In genomic region chr11:64304032-64304315, GRCh38 we compare ENCODE assay signal across 9 cellular contexts. TPM values are rescaled to one million over a fixed set of nuclear protein-coding genes. Genes with fewer than 3 reads are reported as not detected.
DNase-seq lines count a peak whose midpoint lies in the region; ATAC-seq, FAIRE-seq and TF ChIP-seq lines count a peak whose summit lies in the region.
"Had no signal": no experiment of that assay in that cellular context is flagged by ENCODE, and none has a peak within 500 bp of the region (broad histone marks: within the 10 kb centered on the region; RNA-seq: fewer than 3 reads in every experiment).

No MANE protein-coding gene starts in this region.

- H2AFZ ChIP-seq in H1 (ENCODE audit: low read length) = no peak overlapping the region
- H2AFZ ChIP-seq in neural progenitor cell (replicated peaks) = no peak overlapping the region

- H4K91ac ChIP-seq in H1 (replicated peaks; ENCODE audit: insufficient read length, low read length) = no peak overlapping the region

- no peak overlapping the region for H4K8ac ChIP-seq in H1 (ENCODE audit: extremely low read depth, insufficient read depth, low read length)

- H3K23ac ChIP-seq in H1 (ENCODE audit: insufficient read length) = no peak overlapping the region

- H3K79me2 ChIP-seq in H1 (ENCODE audit: control insufficient read depth in 1 of 2, insufficient read depth in 2 of 2, low read length in 2 of 2) (peaks cover 0 to 17% of the 10 kb centered on the region in 2 experiments; a peak in 2 of 4 replicates), neural progenitor cell (ENCODE audit: low read depth) (peaks cover 18% of the 10 kb centered on the region)

- H3K18ac ChIP-seq in H1 (ENCODE audit: extremely low read depth, low read length) = peak overlapping the region; percentile 85

- no peak overlapping the region for H2BK15ac ChIP-seq in H1 (ENCODE audit: low read length)

- WGBS in H1 (ENCODE audit: extremely low coverage in 1 of 2, insufficient coverage in 1 of 2, insufficient read length in 1 of 2, insufficient replicate concordance in 2 of 2, low coverage in 1 of 2, low lambda C conversion rate in 2 of 2, missing lambda C conversion rate in 1 of 2), 2 experiments = 41% methylated on average over 5 of the region's 5 CpGs; no CpG with 5 or more reads in 1 of the 2 experiments

- FAIRE-seq in H1 (lab: Jason Lieb, UNC) = no peak

- peaks cover 3% of the 10 kb centered on the region for H3K27me3 ChIP-seq in CD4-positive, CD25-positive, alpha-beta regulatory T cell (ENCODE audit: control insufficient read depth, insufficient read depth, low read length)
- H3K27me3 ChIP-seq in NT2/D1 (ENCODE audit: insufficient read depth, insufficient read length) (peaks cover 27% of the 10 kb centered on the region), H1 (replicated peaks in 1 of 4; ENCODE audit: control insufficient read depth in 3 of 4, extremely low read depth in 1 of 4, insufficient read depth in 3 of 4, low read length in 3 of 4) (peaks cover 18 to 35% (median 23%) of the 10 kb centered on the region in 4 experiments), neural progenitor cell (peaks cover 53% of the 10 kb centered on the region)

- H3K27ac Mint-ChIP-seq in CD4-positive, CD25-positive, alpha-beta regulatory T cell = peak overlapping the region in 2 of 3 donors; percentile 95 to 98
- H3K27ac Mint-ChIP-seq in neural progenitor cell = no peak overlapping the region

- H3K4ac ChIP-seq in H1 (replicated peaks; ENCODE audit: insufficient read length, low read depth, low read length) = no peak overlapping the region

- H3K4me2 ChIP-seq in H1 (ENCODE audit: insufficient read depth in 1 of 2, low read depth in 2 of 2, low read length in 2 of 2) = peak overlapping the region; percentile 38 to 74
- no peak overlapping the region for H3K4me2 ChIP-seq in neural progenitor cell

- no peak overlapping the region for H2AK5ac ChIP-seq in H1 (ENCODE audit: low read depth, low read length)

- H3K9me3 Mint-ChIP-seq in CD4-positive, CD25-positive, alpha-beta regulatory T cell = no peaks in the 10 kb centered on the region
- H3K9me3 Mint-ChIP-seq in neural progenitor cell = no peaks in the 10 kb centered on the region

- peak overlapping the region; percentile 94 for H3K27ac ChIP-seq in CD4-positive, CD25-positive, alpha-beta regulatory T cell (ENCODE audit: insufficient read depth, low read length, poor library complexity, severe bottlenecking)
- H3K27ac ChIP-seq in H1 (ENCODE audit: low read depth, low read length) (no peak overlapping the region), neural progenitor cell (no peak overlapping the region)

- peaks cover 32% of the 10 kb centered on the region for H3K27me3 Mint-ChIP-seq in CD4-positive, CD25-positive, alpha-beta regulatory T cell
- peaks cover 36% of the 10 kb centered on the region for H3K27me3 Mint-ChIP-seq in neural progenitor cell (ENCODE audit: insufficient read depth, low read depth)

- H3K4me1 ChIP-seq in CD4-positive, CD25-positive, alpha-beta regulatory T cell (ENCODE audit: control insufficient read depth, insufficient read depth, low read length, poor library complexity, severe bottlenecking) = peaks cover 49% of the 10 kb centered on the region
- H3K4me1 ChIP-seq in NT2/D1 (ENCODE audit: insufficient read depth, insufficient read length) (peaks cover 27% of the 10 kb centered on the region), H1 (replicated peaks in 1 of 4; ENCODE audit: control insufficient read depth in 3 of 4, insufficient read depth in 4 of 4, low read length in 3 of 4) (peaks cover 3 to 22% (median 19%) of the 10 kb centered on the region in 4 experiments; a peak in 6 of 7 replicates), neural progenitor cell (peaks cover 20% of the 10 kb centered on the region)

- no peak overlapping the region for H2BK20ac ChIP-seq in H1 (ENCODE audit: low read length)

- no peak for ATAC-seq in CD4-positive, CD25-positive, alpha-beta regulatory T cell (ENCODE audit: low read depth in 2 of 2)
- no peak for ATAC-seq in GM19455 (IDR thresholded peaks at IDR 0.05; ENCODE audit: unreplicated experiment)
- no peak for ATAC-seq in GM21367 (IDR thresholded peaks at IDR 0.05; ENCODE audit: unreplicated experiment)

- H3K4me3 Mint-ChIP-seq in CD4-positive, CD25-positive, alpha-beta regulatory T cell = peak overlapping the region in 3 of 4 donors; percentile 94 to 98 (median 96)
- peak overlapping the region; percentile 91 for H3K4me3 Mint-ChIP-seq in neural progenitor cell

- peak overlapping the region; percentile 76 for H3K4me3 ChIP-seq in CD4-positive, CD25-positive, alpha-beta regulatory T cell (ENCODE audit: low read depth, low read length)
- H3K4me3 ChIP-seq in NT2/D1 (ENCODE audit: insufficient read length, low read depth) (peak overlapping the region; percentile 75), H1 (ENCODE audit: extremely low read depth in 1 of 4, insufficient read depth in 2 of 4, low read depth in 3 of 4, low read length in 4 of 4) (peak overlapping the region in 3 of 4 experiments; percentile 57 to 71 (median 59); a peak in 6 of 8 replicates), neural progenitor cell (no peak overlapping the region)

- no peak overlapping the region; the same call in 1 of the 2 replicates for H2BK5ac ChIP-seq in H1 (ENCODE audit: low read depth, low read length)

- no peak for TF ChIP-seq CTCF in H1 (IDR thresholded peaks at IDR 0.05; ENCODE audit: control extremely low read depth in 1 of 3, insufficient read depth in 1 of 3, low read depth in 1 of 3, low read length in 3 of 3)
- TF ChIP-seq CTCF in neural progenitor cell (IDR thresholded peaks at IDR 0.05) = no peak

- H3K36me3 Mint-ChIP-seq in CD4-positive, CD25-positive, alpha-beta regulatory T cell = no peaks in the 10 kb centered on the region
- no peaks in the 10 kb centered on the region for H3K36me3 Mint-ChIP-seq in neural progenitor cell

- H3F3A ChIP-seq in neural progenitor cell (ENCODE audit: low read depth) = peaks cover 35% of the 10 kb centered on the region

- H3K36me3 ChIP-seq in CD4-positive, CD25-positive, alpha-beta regulatory T cell (ENCODE audit: control insufficient read depth, insufficient read depth, low read length) = no peaks in the 10 kb centered on the region
- H3K36me3 ChIP-seq in NT2/D1 (ENCODE audit: insufficient read depth, insufficient read length, low read length) (peaks cover 10% of the 10 kb centered on the region), H1 (ENCODE audit: control insufficient read depth in 2 of 4, insufficient read depth in 4 of 4, low read length in 3 of 4) (no peaks in the 10 kb centered on the region; a peak in 1 of 8 replicates), neural progenitor cell (no peaks in the 10 kb centered on the region)

- H2BK12ac ChIP-seq in H1 (ENCODE audit: low read depth, low read length) = 0 out of 2 replicates have a peak overlapping the region, but pooled peaks have one; percentile 1

- H3K4me1 Mint-ChIP-seq in CD4-positive, CD25-positive, alpha-beta regulatory T cell = peaks cover 6 to 48% (median 22%) of the 10 kb centered on the region in 4 donors
- peaks cover 26% of the 10 kb centered on the region for H3K4me1 Mint-ChIP-seq in neural progenitor cell

- no peak for DNase-seq in CD4-positive, CD25-positive, alpha-beta regulatory T cell
- DNase-seq in NT2/D1 (ENCODE audit: low read depth, low spot score) (no peak), H1 (ENCODE audit: low read depth in 1 of 2, low spot score in 2 of 2) (no peak), neural progenitor cell (ENCODE audit: low spot score) (no peak), RPMI8226 (no peak)
- no peak for DNase-seq in effector CD8-positive, alpha-beta T cell (lab: John Stamatoyannopoulos, UW)

- TF ChIP-seq EP300 in H1 (IDR thresholded peaks at IDR 0.05; ENCODE audit: borderline replicate concordance in 1 of 2, low read depth in 2 of 2, low read length in 2 of 2) = no peak

- no peak overlapping the region for H2BK120ac ChIP-seq in H1 (replicated peaks; ENCODE audit: low read depth, low read length)

- no peak overlapping the region for H3K56ac ChIP-seq in H1 (replicated peaks; ENCODE audit: insufficient read length, low read depth, low read length)

- H4K5ac ChIP-seq in H1 (ENCODE audit: insufficient read length, low read depth, low read length) = no peak overlapping the region

- CTCF ChIA-PET in H1 (lab: Charles Lee; ENCODE audit: partially characterized antibody) = interaction anchor here (0.9 to 20.8 kb wide), 18 partner anchors 9 to 341 kb away, joined by 3 to 614 read pairs (median 10); partner anchors contain the start of genes BAD, CCDC88B, FERMT3 and GPR137

- no peak for TF ChIP-seq POLR2A in H1 (IDR thresholded peaks at IDR 0.05; ENCODE audit: control extremely low read depth in 1 of 2, low read depth in 2 of 2, low read length in 2 of 2)

- no peaks in the 10 kb centered on the region for H3K9me3 ChIP-seq in CD4-positive, CD25-positive, alpha-beta regulatory T cell (ENCODE audit: control insufficient read depth in 2 of 2, low read length in 2 of 2)
- H3K9me3 ChIP-seq in NT2/D1 (ENCODE audit: insufficient read depth, low read length) = no peaks in the 10 kb centered on the region
- no peaks in the 10 kb centered on the region; a peak in 1 of 4 replicates for H3K9me3 ChIP-seq in H1 (ENCODE audit: insufficient read depth in 2 of 2, low read depth in 1 of 2, low read length in 1 of 2)
- H3K9me3 ChIP-seq in neural progenitor cell (ENCODE audit: low read depth) = no peaks in the 10 kb centered on the region

- POLR2A ChIA-PET in H1 (lab: Charles Lee; ENCODE audit: partially characterized antibody) = interaction anchor here (0.9 to 5.6 kb wide), 21 partner anchors 9 to 384 kb away, joined by 3 to 57 read pairs (median 6); partner anchors contain the start of genes BAD, FERMT3, FKBP2 and GPR137

- no peak for TF ChIP-seq RAD21 in H1 (IDR thresholded peaks at IDR 0.05 in 1 of 2, conservative IDR thresholded peaks at IDR 0.05 in 1 of 2; ENCODE audit: low read depth in 2 of 2, low read length in 2 of 2)

- peaks cover 11% of the 10 kb centered on the region; the same call in 1 of the 2 replicates for H3K79me1 ChIP-seq in H1 (ENCODE audit: low read depth, low read length)

- H4K20me1 ChIP-seq in H1 (replicated peaks in 1 of 2; ENCODE audit: control insufficient read depth in 1 of 2, insufficient read depth in 2 of 2, low read length in 2 of 2) (peaks cover 2 to 3% of the 10 kb centered on the region in 2 experiments), neural progenitor cell (ENCODE audit: low read depth) (peaks cover 30% of the 10 kb centered on the region)

- H3K9ac ChIP-seq in NT2/D1 (ENCODE audit: insufficient read length, low read depth) (peak overlapping the region; percentile 93), H1 (replicated peaks in 1 of 4; ENCODE audit: extremely low read depth in 1 of 4, low read depth in 3 of 4, low read length in 3 of 4) (peak overlapping the region in 1 of 4 experiments; percentile 88; a peak in 1 of 7 replicates), neural progenitor cell (no peak overlapping the region)

- no peak overlapping the region for H3K14ac ChIP-seq in H1 (ENCODE audit: insufficient read length)

- peaks cover 15% of the 10 kb centered on the region; the same call in 1 of the 2 replicates for H3K23me2 ChIP-seq in H1 (ENCODE audit: low read depth, low read length)

RNA-seq across cellular contexts. Expression of gene ESRRA, which starts 1.4 kb away (rescaled TPM):
- total RNA-seq in CD4-positive, CD25-positive, alpha-beta regulatory T cell = 28.6 TPM
- 1 to 10 TPM; 6.0 to 7.4 (median 6.4) TPM for polyA plus RNA-seq in CD4-positive, CD25-positive, alpha-beta regulatory T cell
- 36.1 and 37.0 TPM in 2 replicates for total RNA-seq in H1 (2021; fragmentation: NEBNext Ultra II Directional; extraction: Animal tissue kit (Norgen Biotek cat#: 25700))
- 18.2 and 20.9 TPM in 2 replicates for polyA plus RNA-seq in H1 (2011; rRNA removed)
- 24.8 TPM for polyA plus RNA-seq in H1 (2011; cell fraction: cytosol; rRNA removed)
- polyA plus RNA-seq in H1 (2011; cell fraction: nucleus; rRNA removed) = 29.9 TPM
- polyA plus RNA-seq in H1 (2012, experiment 1 of 2) = 24.8 to 32.6 TPM (median 31.0 TPM) in 4 replicates
- 28.6 TPM for polyA plus RNA-seq in H1 (2012, experiment 2 of 2)
- polyA plus RNA-seq in H1 (2013, experiment 1 of 2) = 13.1 TPM
- polyA plus RNA-seq in H1 (2013, experiment 2 of 2) = 13.3 TPM
- polyA minus RNA-seq in H1 (2011; rRNA and poly(A)+ RNA removed) = 9.2 and 9.3 TPM in 2 replicates
- 19.5 TPM for polyA minus RNA-seq in H1 (2011; cell fraction: cytosol; rRNA and poly(A)+ RNA removed)
- 13.9 TPM for polyA minus RNA-seq in H1 (2011; cell fraction: nucleus; rRNA and poly(A)+ RNA removed)
- 5.5 and 22.0 TPM in 2 replicates for total RNA-seq in neural progenitor cell (ENCODE audit: low replicate concordance)

RNA-seq across cellular contexts. Expression of gene CATSPERZ, which starts 3.8 kb away (rescaled TPM):
- not detected for total RNA-seq in CD4-positive, CD25-positive, alpha-beta regulatory T cell
- polyA plus RNA-seq in CD4-positive, CD25-positive, alpha-beta regulatory T cell = not detected
- total RNA-seq in H1 (2021; fragmentation: NEBNext Ultra II Directional; extraction: Animal tissue kit (Norgen Biotek cat#: 25700)) = not detected in 2 replicates
- 0.77 and 1.1 TPM in 2 replicates for polyA plus RNA-seq in H1 (2011; rRNA removed)
- polyA plus RNA-seq in H1 (2011; cell fraction: cytosol; rRNA removed) = 0.85 TPM
- 1.6 TPM for polyA plus RNA-seq in H1 (2011; cell fraction: nucleus; rRNA removed)
- polyA plus RNA-seq in H1 (2012, experiment 1 of 2) = 0.46 to 0.96 TPM (median 0.73 TPM) in 3 of 4 replicates, not detected in the other
- polyA plus RNA-seq in H1 (2012, experiment 2 of 2) = 0.71 TPM
- polyA plus RNA-seq in H1 (2013, experiment 1 of 2) = 0.49 TPM
- polyA plus RNA-seq in H1 (2013, experiment 2 of 2) = 0.66 TPM
- not detected in 2 replicates for polyA minus RNA-seq in H1 (2011; rRNA and poly(A)+ RNA removed)
- polyA minus RNA-seq in H1 (2011; cell fraction: cytosol; rRNA and poly(A)+ RNA removed) = not detected
- not detected for polyA minus RNA-seq in H1 (2011; cell fraction: nucleus; rRNA and poly(A)+ RNA removed)
- 0.22 TPM in 1 of 2 replicates, not detected in the other for total RNA-seq in neural progenitor cell (ENCODE audit: low replicate concordance)
- total RNA-seq: M059J had no signal

RNA-seq across cellular contexts. Expression of gene KCNK4, which starts 12.9 kb away (rescaled TPM):
- total RNA-seq in CD4-positive, CD25-positive, alpha-beta regulatory T cell = not detected
- polyA plus RNA-seq in CD4-positive, CD25-positive, alpha-beta regulatory T cell = not detected
- total RNA-seq in H1 (2021; fragmentation: NEBNext Ultra II Directional; extraction: Animal tissue kit (Norgen Biotek cat#: 25700)) = 0.19 TPM in 1 of 2 replicates, not detected in the other
- polyA plus RNA-seq in H1 (2011; rRNA removed) = not detected in 2 replicates
- not detected for polyA plus RNA-seq in H1 (2011; cell fraction: cytosol; rRNA removed)
- 0.33 TPM for polyA plus RNA-seq in H1 (2011; cell fraction: nucleus; rRNA removed)
- polyA plus RNA-seq in H1 (2012, experiment 1 of 2) = 0.12 to 0.18 TPM in 2 of 4 replicates, not detected in the others
- 0.12 TPM for polyA plus RNA-seq in H1 (2012, experiment 2 of 2)
- 0.16 TPM for polyA plus RNA-seq in H1 (2013, experiment 1 of 2)
- polyA plus RNA-seq in H1 (2013, experiment 2 of 2) = 0.11 TPM
- not detected in 2 replicates for polyA minus RNA-seq in H1 (2011; rRNA and poly(A)+ RNA removed)
- not detected for polyA minus RNA-seq in H1 (2011; cell fraction: cytosol; rRNA and poly(A)+ RNA removed)
- not detected for polyA minus RNA-seq in H1 (2011; cell fraction: nucleus; rRNA and poly(A)+ RNA removed)
- 0.19 TPM in 1 of 2 replicates, not detected in the other for total RNA-seq in neural progenitor cell (ENCODE audit: low replicate concordance)

RNA-seq across cellular contexts. Expression of gene TRMT112, which starts 13.4 kb away (rescaled TPM):
- total RNA-seq in CD4-positive, CD25-positive, alpha-beta regulatory T cell = 95.6 TPM
- 100 to 1,000 TPM; 418 to 512 (median 480) TPM for polyA plus RNA-seq in CD4-positive, CD25-positive, alpha-beta regulatory T cell
- 300 and 326 TPM in 2 replicates for total RNA-seq in H1 (2021; fragmentation: NEBNext Ultra II Directional; extraction: Animal tissue kit (Norgen Biotek cat#: 25700))
- polyA plus RNA-seq in H1 (2011; rRNA removed) = 650 and 707 TPM in 2 replicates
- 604 TPM for polyA plus RNA-seq in H1 (2011; cell fraction: cytosol; rRNA removed)
- 183 TPM for polyA plus RNA-seq in H1 (2011; cell fraction: nucleus; rRNA removed)
- polyA plus RNA-seq in H1 (2012, experiment 1 of 2) = 380 to 473 TPM (median 438 TPM) in 4 replicates
- polyA plus RNA-seq in H1 (2012, experiment 2 of 2) = 1,230 TPM
- polyA plus RNA-seq in H1 (2013, experiment 1 of 2) = 542 TPM
- 524 TPM for polyA plus RNA-seq in H1 (2013, experiment 2 of 2)
- polyA minus RNA-seq in H1 (2011; rRNA and poly(A)+ RNA removed) = 31.9 and 44.7 TPM in 2 replicates
- polyA minus RNA-seq in H1 (2011; cell fraction: cytosol; rRNA and poly(A)+ RNA removed) = 101 TPM
- 54.3 TPM for polyA minus RNA-seq in H1 (2011; cell fraction: nucleus; rRNA and poly(A)+ RNA removed)
- total RNA-seq in neural progenitor cell (ENCODE audit: low replicate concordance) = 257 and 284 TPM in 2 replicates

RNA-seq across cellular contexts. Expression of gene PRDX5, which starts 13.9 kb away (rescaled TPM):
- total RNA-seq in CD4-positive, CD25-positive, alpha-beta regulatory T cell = 40.1 TPM
- polyA plus RNA-seq in CD4-positive, CD25-positive, alpha-beta regulatory T cell = 100 to 1,000 TPM; 170 to 217 (median 187) TPM
- 201 and 225 TPM in 2 replicates for total RNA-seq in H1 (2021; fragmentation: NEBNext Ultra II Directional; extraction: Animal tissue kit (Norgen Biotek cat#: 25700))
- polyA plus RNA-seq in H1 (2011; rRNA removed) = 582 and 631 TPM in 2 replicates
- polyA plus RNA-seq in H1 (2011; cell fraction: cytosol; rRNA removed) = 623 TPM
- 281 TPM for polyA plus RNA-seq in H1 (2011; cell fraction: nucleus; rRNA removed)
- 323 to 414 TPM (median 375 TPM) in 4 replicates for polyA plus RNA-seq in H1 (2012, experiment 1 of 2)
- 341 TPM for polyA plus RNA-seq in H1 (2012, experiment 2 of 2)
- 135 TPM for polyA plus RNA-seq in H1 (2013, experiment 1 of 2)
- 134 TPM for polyA plus RNA-seq in H1 (2013, experiment 2 of 2)
- 60.4 and 79.8 TPM in 2 replicates for polyA minus RNA-seq in H1 (2011; rRNA and poly(A)+ RNA removed)
- 77.1 TPM for polyA minus RNA-seq in H1 (2011; cell fraction: cytosol; rRNA and poly(A)+ RNA removed)
- polyA minus RNA-seq in H1 (2011; cell fraction: nucleus; rRNA and poly(A)+ RNA removed) = 54.4 TPM
- 111 and 182 TPM in 2 replicates for total RNA-seq in neural progenitor cell (ENCODE audit: low replicate concordance)
